ENCODE assay signal across 8 cellular contexts in genomic region chr1:241677171-241677570, GRCh38. TPM values are rescaled to one million over a fixed set of nuclear protein-coding genes. Genes with fewer than 3 reads are reported as not detected.
DNase-seq lines count a peak whose midpoint lies in the region; ATAC-seq and TF ChIP-seq lines count a peak whose summit lies in the region.
"Had no signal": no experiment of that assay in that cellular context is flagged by ENCODE, and none has a peak within 500 bp of the region (broad histone marks: within the 10 kb centered on the region; RNA-seq: fewer than 3 reads in every experiment).

No MANE protein-coding gene starts in this region.

- H3K4me2 ChIP-seq in smooth muscle cell: no peak overlapping the region

- no peak overlapping the region for H3K9ac ChIP-seq in smooth muscle cell (ENCODE audit: low read depth)

- H3K9me3 ChIP-seq in smooth muscle cell (replicated peaks; ENCODE audit: low read depth) (no peaks in the 10 kb centered on the region), SJCRH30 (replicated peaks) (no peaks in the 10 kb centered on the region)

- 52% methylated on average over 5 of the region's 5 CpGs for WGBS in smooth muscle cell (ENCODE audit: low lambda C conversion rate)

- no peak for DNase-seq in natural killer cell treated with Interleukin-12 subunit alpha and Interleukin-12 subunit beta and Interleukin-15 and Interleukin-18, amount 100 ng/mL, for 72 hours (ENCODE audit: low spot score)
- DNase-seq in smooth muscle cell (lab: John Stamatoyannopoulos, UW; ENCODE audit: unreplicated experiment) (no peak), iPS-NIHi11 (ENCODE audit: low spot score) (no peak), SJCRH30 (no peak)

- peak overlapping the region in 2 of 3 donors; percentile 76 to 93 for H3K27ac Mint-ChIP-seq in IgD-negative memory B cell
- H3K27ac Mint-ChIP-seq in natural killer cell treated with Interleukin-12 subunit alpha and Interleukin-12 subunit beta and Interleukin-15 and Interleukin-18, amount 100 ng/mL, for 72 hours: no peak overlapping the region

- H2AFZ ChIP-seq in smooth muscle cell (ENCODE audit: low read depth): no peak overlapping the region

- ATAC-seq in GM19023 (IDR thresholded peaks at IDR 0.05; ENCODE audit: unreplicated experiment) (peak; percentile 90), GM21825 (IDR thresholded peaks at IDR 0.05; ENCODE audit: unreplicated experiment) (peak; percentile 92)
- ATAC-seq in natural killer cell treated with Interleukin-12 subunit alpha and Interleukin-12 subunit beta and Interleukin-15 and Interleukin-18, amount 100 ng/mL, for 72 hours: no peak
- ATAC-seq: Panc1 had no signal

- H3K4me3 Mint-ChIP-seq in IgD-negative memory B cell: peak overlapping the region; percentile 15 to 92 (median 74)
- H3K4me3 Mint-ChIP-seq in natural killer cell treated with Interleukin-12 subunit alpha and Interleukin-12 subunit beta and Interleukin-15 and Interleukin-18, amount 100 ng/mL, for 72 hours: peak overlapping the region; percentile 15

- peaks cover 8 to 13% (median 11%) of the 10 kb centered on the region in 3 donors for H3K4me1 Mint-ChIP-seq in IgD-negative memory B cell
- peaks cover 0 to 2% of the 10 kb centered on the region in 2 donors for H3K4me1 Mint-ChIP-seq in natural killer cell treated with Interleukin-12 subunit alpha and Interleukin-12 subunit beta and Interleukin-15 and Interleukin-18, amount 100 ng/mL, for 72 hours (ENCODE audit: low read depth in 2 of 2)

- no peak for TF ChIP-seq CTCF in smooth muscle cell (IDR thresholded peaks at IDR 0.05; ENCODE audit: borderline replicate concordance, insufficient read depth, poor library complexity, severe bottlenecking)

- H3K4me1 ChIP-seq in smooth muscle cell (ENCODE audit: low read depth) (no peaks in the 10 kb centered on the region), SJCRH30 (no peaks in the 10 kb centered on the region)

- H3K79me2 ChIP-seq in smooth muscle cell (ENCODE audit: low read depth): no peaks in the 10 kb centered on the region

- peaks cover 0 to 3% (median 0%) of the 10 kb centered on the region in 3 donors for H3K9me3 Mint-ChIP-seq in IgD-negative memory B cell
- peaks cover 3% of the 10 kb centered on the region for H3K9me3 Mint-ChIP-seq in natural killer cell treated with Interleukin-12 subunit alpha and Interleukin-12 subunit beta and Interleukin-15 and Interleukin-18, amount 100 ng/mL, for 72 hours

- H4K20me1 ChIP-seq in smooth muscle cell (ENCODE audit: low read depth): no peaks in the 10 kb centered on the region

- no peaks in the 10 kb centered on the region for H3F3A ChIP-seq in smooth muscle cell (ENCODE audit: low read depth)

- H3K27me3 ChIP-seq in smooth muscle cell (ENCODE audit: low read depth): no peaks in the 10 kb centered on the region
- no peaks in the 10 kb centered on the region for H3K27me3 ChIP-seq in SJCRH30

- peaks cover 4% of the 10 kb centered on the region for H3K27me3 Mint-ChIP-seq in IgD-negative memory B cell
- H3K27me3 Mint-ChIP-seq in natural killer cell treated with Interleukin-12 subunit alpha and Interleukin-12 subunit beta and Interleukin-15 and Interleukin-18, amount 100 ng/mL, for 72 hours: peaks cover 22 to 29% of the 10 kb centered on the region in 2 donors

- no peak overlapping the region for H3K4me3 ChIP-seq in smooth muscle cell
- H3K4me3 ChIP-seq in SJCRH30: no peak overlapping the region

- H3K27ac ChIP-seq in smooth muscle cell (ENCODE audit: low read depth): no peak overlapping the region
- no peak overlapping the region for H3K27ac ChIP-seq in SJCRH30

- H3K36me3 Mint-ChIP-seq in IgD-negative memory B cell: no peaks in the 10 kb centered on the region
- peaks cover 5% of the 10 kb centered on the region for H3K36me3 Mint-ChIP-seq in natural killer cell treated with Interleukin-12 subunit alpha and Interleukin-12 subunit beta and Interleukin-15 and Interleukin-18, amount 100 ng/mL, for 72 hours

- H3K36me3 ChIP-seq in smooth muscle cell (ENCODE audit: low read depth) (no peaks in the 10 kb centered on the region), SJCRH30 (no peaks in the 10 kb centered on the region)

RNA-seq across cellular contexts. Expression of gene WDR64, which starts 25.1 kb away (rescaled TPM):
- polyA plus RNA-seq in IgD-negative memory B cell (0.90 TPM), smooth muscle cell (0.44 TPM in 1 of 2 replicates, not detected in the other)
- total RNA-seq in natural killer cell treated with Interleukin-12 subunit alpha and Interleukin-12 subunit beta and Interleukin-15 and Interleukin-18, amount 100 ng/mL, for 72 hours: not detected
- not detected in 2 replicates for total RNA-seq in smooth muscle cell
- total RNA-seq in SJCRH30 (2014; rRNA removed; shearing (Covaris generic)): not detected in 2 replicates

RNA-seq across cellular contexts. Expression of gene CHML, which starts 37.0 kb away (rescaled TPM):
- polyA plus RNA-seq in IgD-negative memory B cell (5.3 TPM), smooth muscle cell (2.3 and 3.9 TPM in 2 replicates)
- 10 to 100 TPM in 1 of 2 donors, 1 to 10 TPM in 1; 9.8 to 11.7 TPM for total RNA-seq in natural killer cell treated with Interleukin-12 subunit alpha and Interleukin-12 subunit beta and Interleukin-15 and Interleukin-18, amount 100 ng/mL, for 72 hours
- 11.3 and 11.5 TPM in 2 replicates for total RNA-seq in smooth muscle cell
- 22.4 and 26.7 TPM in 2 replicates for total RNA-seq in SJCRH30 (2014; rRNA removed; shearing (Covaris generic))

RNA-seq across cellular contexts. Expression of gene OPN3, which starts 37.0 kb away (rescaled TPM):
- 76.7 TPM for polyA plus RNA-seq in IgD-negative memory B cell
- total RNA-seq in natural killer cell treated with Interleukin-12 subunit alpha and Interleukin-12 subunit beta and Interleukin-15 and Interleukin-18, amount 100 ng/mL, for 72 hours: 1 to 10 TPM; 4.4 to 4.5 TPM
- 28.6 and 33.0 TPM in 2 replicates for total RNA-seq in smooth muscle cell
- polyA plus RNA-seq in smooth muscle cell: 24.8 and 29.9 TPM in 2 replicates
- total RNA-seq in SJCRH30 (2014; rRNA removed; shearing (Covaris generic)): 12.1 and 13.3 TPM in 2 replicates

Comparison
In these comparisons a context has a peak if more than half of its experiments do, and no peak if none do; other contexts are left out.
1. ATAC-seq: peak in GM19023 (single experiment) and GM21825 (single experiment); none in natural killer cell treated with Interleukin-12 subunit alpha and Interleukin-12 subunit beta and Interleukin-15 and Interleukin-18, amount 100 ng/mL, for 72 hours (0 of 2).
2. H3K27ac Mint-ChIP-seq: peak in IgD-negative memory B cell (2 of 3); none in natural killer cell treated with Interleukin-12 subunit alpha and Interleukin-12 subunit beta and Interleukin-15 and Interleukin-18, amount 100 ng/mL, for 72 hours (0 of 2).